18 cellular contexts compared by ENCODE assay signal in the genomic region with DNA sequence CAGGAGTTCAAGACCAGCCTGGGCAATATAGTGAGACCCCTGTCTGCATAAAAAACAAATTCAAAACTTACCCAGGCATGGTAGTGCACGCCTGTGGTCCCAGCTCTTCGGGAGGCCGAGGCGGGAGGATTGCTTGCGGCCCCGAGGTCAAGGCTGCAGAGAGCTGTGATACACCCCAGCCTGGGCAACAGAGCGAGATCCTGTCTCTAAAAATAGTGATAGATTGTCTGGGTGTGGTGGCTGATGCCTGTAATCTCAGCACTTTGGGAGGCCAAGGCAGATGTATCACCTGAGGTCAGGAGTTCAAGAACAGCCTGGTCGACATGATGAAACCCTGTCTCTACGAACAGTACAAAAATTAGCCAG. TPM values are rescaled to one million over a fixed set of nuclear protein-coding genes. Genes with fewer than 3 reads are reported as not detected.
DNase-seq lines count a peak whose midpoint lies in the region; ATAC-seq and TF ChIP-seq lines count a peak whose summit lies in the region.
"Had no signal": no experiment of that assay in that cellular context is flagged by ENCODE, and none has a peak within 500 bp of the region (broad histone marks: within the 10 kb centered on the region; RNA-seq: fewer than 3 reads in every experiment).

No MANE protein-coding gene starts in this region.

- H3K36me3 ChIP-seq in neuronal stem cell (replicated peaks in 1 of 2; ENCODE audit: control insufficient read depth in 2 of 2, insufficient read depth in 2 of 2, low read length in 2 of 2) (peaks cover 3 to 10% of the 10 kb centered on the region in 2 donors), spleen (peaks cover 0 to 37% (median 13%) of the 10 kb centered on the region in 6 donors)

- H3K23ac ChIP-seq in neuronal stem cell (ENCODE audit: low read depth, low read length, poor library complexity), result no peak overlapping the region

- H3K4me3 ChIP-seq in neuronal stem cell (ENCODE audit: low read length in 2 of 2) (no peak overlapping the region), spleen (no peak overlapping the region)
- H3K4me3 ChIP-seq: BLaER1 treated with 17β-estradiol and CSF1 and Interleukin-3, amounts not matched to agents 10 nM and 100 nM; GM23338 had no signal

- H3K27ac ChIP-seq in RWPE1, result peak overlapping the region; percentile 98
- no peak overlapping the region for H3K27ac ChIP-seq in neuronal stem cell (replicated peaks; ENCODE audit: low read length)
- H3K27ac ChIP-seq in spleen, result peak overlapping the region in 2 of 8 donors; percentile 12 to 20
- H3K27ac ChIP-seq: BLaER1 treated with 17β-estradiol and CSF1 and Interleukin-3, amounts not matched to agents 10 nM and 100 nM; KMS-11 had no signal

- H3K4ac ChIP-seq in neuronal stem cell (ENCODE audit: low read length), result no peak overlapping the region

- peaks cover 4% of the 10 kb centered on the region for H3K36me3 Mint-ChIP-seq in activated CD4-positive, alpha-beta memory T cell treated with anti-CD3 and anti-CD28 coated beads for 36 hours
- H3K36me3 Mint-ChIP-seq in activated CD4-positive, alpha-beta memory T cell treated with anti-CD3 and anti-CD28 coated beads, Interleukin-2, amount 10 ng/mL, durations not matched to agents 7 days and 5 days (ENCODE audit: low read depth), result peaks cover 9% of the 10 kb centered on the region
- no peaks in the 10 kb centered on the region for H3K36me3 Mint-ChIP-seq in endothelial cell (ENCODE audit: low read depth, unreplicated experiment)

- H3K4me1 Mint-ChIP-seq in activated CD4-positive, alpha-beta memory T cell treated with anti-CD3 and anti-CD28 coated beads for 36 hours (ENCODE audit: low read depth), result peaks cover 8% of the 10 kb centered on the region
- peaks cover 34% of the 10 kb centered on the region for H3K4me1 Mint-ChIP-seq in activated CD4-positive, alpha-beta memory T cell treated with anti-CD3 and anti-CD28 coated beads, Interleukin-2, amount 10 ng/mL, durations not matched to agents 7 days and 5 days
- peaks cover 8% of the 10 kb centered on the region for H3K4me1 Mint-ChIP-seq in endothelial cell (ENCODE audit: unreplicated experiment)

- no peak overlapping the region for H3K4me3 Mint-ChIP-seq in activated CD4-positive, alpha-beta memory T cell treated with anti-CD3 and anti-CD28 coated beads for 36 hours
- H3K4me3 Mint-ChIP-seq in activated CD4-positive, alpha-beta memory T cell treated with anti-CD3 and anti-CD28 coated beads, Interleukin-2, amount 10 ng/mL, durations not matched to agents 7 days and 5 days, result no peak overlapping the region
- H3K4me3 Mint-ChIP-seq in endothelial cell (ENCODE audit: unreplicated experiment), result no peak overlapping the region
- H3K4me3 Mint-ChIP-seq: GM23338 had no signal

- H3K4me2 ChIP-seq in neuronal stem cell (ENCODE audit: insufficient read depth, low read length, poor library complexity, severe bottlenecking), result no peak overlapping the region
- H3K4me2 ChIP-seq: BLaER1 treated with 17β-estradiol and CSF1 and Interleukin-3, amounts not matched to agents 10 nM and 100 nM; GM23338; KMS-11 had no signal

- no peak overlapping the region for H2BK120ac ChIP-seq in neuronal stem cell (ENCODE audit: low read depth, low read length)

- peak overlapping the region; percentile 65 for H3K27ac Mint-ChIP-seq in activated CD4-positive, alpha-beta memory T cell treated with anti-CD3 and anti-CD28 coated beads for 36 hours
- no peak overlapping the region for H3K27ac Mint-ChIP-seq in activated CD4-positive, alpha-beta memory T cell treated with anti-CD3 and anti-CD28 coated beads, Interleukin-2, amount 10 ng/mL, durations not matched to agents 7 days and 5 days
- peak overlapping the region; percentile 42 for H3K27ac Mint-ChIP-seq in endothelial cell (ENCODE audit: unreplicated experiment)
- H3K27ac Mint-ChIP-seq: GM23338 had no signal

- no peak overlapping the region for H2AK5ac ChIP-seq in neuronal stem cell (ENCODE audit: low read depth, low read length)

- WGBS in neuronal stem cell (ENCODE audit: extremely low coverage in 2 of 2, insufficient read length in 2 of 2, insufficient replicate concordance in 1 of 2), 2 donors, result no CpG with 5 or more reads among the region's 9 CpGs
- WGBS in spleen, 5 donors, result 84 to 88% (median 86%) methylated on average over 9 of the region's 9 CpGs

- no peak for DNase-seq in activated CD4-positive, alpha-beta memory T cell treated with anti-CD3 and anti-CD28 coated beads for 36 hours
- no peak for DNase-seq in activated CD4-positive, alpha-beta memory T cell treated with anti-CD3 and anti-CD28 coated beads, Interleukin-2, amount 10 ng/mL, durations not matched to agents 7 days and 5 days
- no peak for DNase-seq in RWPE1 (ENCODE audit: low spot score)
- DNase-seq in endothelial cell (ENCODE audit: low spot score), result no peak
- DNase-seq in neuronal stem cell (ENCODE audit: low spot score), result no peak
- no peak for DNase-seq in spleen
- DNase-seq: DMS79 treated with DMSO at 0.1 percent for 48 hours, NCI-H1436 treated with DMSO at 0.1 percent for 48 hours, NCI-H2081, NCI-H510A treated with DMSO at 0.1 percent for 48 hours, NCI-H82 had no signal

- peak overlapping the region; percentile 12 for H3K9ac ChIP-seq in neuronal stem cell (ENCODE audit: low read depth, low read length, poor library complexity)
- H3K9ac ChIP-seq: BLaER1 treated with 17β-estradiol and CSF1 and Interleukin-3, amounts not matched to agents 10 nM and 100 nM; KMS-11 had no signal

- no peak overlapping the region for H2BK5ac ChIP-seq in neuronal stem cell (ENCODE audit: low read length)

- H3K18ac ChIP-seq in neuronal stem cell (ENCODE audit: low read length), result no peak overlapping the region

- H2BK15ac ChIP-seq in neuronal stem cell (ENCODE audit: low read length), result no peak overlapping the region

- CTCF ChIA-PET in activated CD4-positive, alpha-beta memory T cell treated with anti-CD3 and anti-CD28 coated beads for 36 hours (lab: Charles Lee), result interaction anchor here (1.1 kb wide), 1 partner anchor 9 kb away, joined by 3 read pairs; no protein-coding TSS in a partner anchor
- CTCF ChIA-PET in activated CD4-positive, alpha-beta memory T cell treated with anti-CD3 and anti-CD28 coated beads, Interleukin-2, amount 10 ng/mL, durations not matched to agents 7 days and 5 days (lab: Charles Lee), result no interaction called here
- CTCF ChIA-PET in RWPE1 (lab: Yijun Ruan, JAX), result no interaction called here

- intact Hi-C loops in activated CD4-positive, alpha-beta memory T cell treated with anti-CD3 and anti-CD28 coated beads for 36 hours (cut with micrococcal nuclease), result no loop called here
- intact Hi-C loops in spleen (cut with DNase I; ENCODE audit: low total_unique reads), result no loop called here

- H3K14ac ChIP-seq in neuronal stem cell (ENCODE audit: low read length), result no peak overlapping the region

- no peaks in the 10 kb centered on the region for H3K27me3 Mint-ChIP-seq in activated CD4-positive, alpha-beta memory T cell treated with anti-CD3 and anti-CD28 coated beads for 36 hours
- no peaks in the 10 kb centered on the region for H3K27me3 Mint-ChIP-seq in activated CD4-positive, alpha-beta memory T cell treated with anti-CD3 and anti-CD28 coated beads, Interleukin-2, amount 10 ng/mL, durations not matched to agents 7 days and 5 days
- peaks cover 9% of the 10 kb centered on the region for H3K27me3 Mint-ChIP-seq in endothelial cell (ENCODE audit: unreplicated experiment)

- H4K8ac ChIP-seq in neuronal stem cell (ENCODE audit: low read depth, low read length), result no peak overlapping the region

- H3K9me3 ChIP-seq in neuronal stem cell (replicated peaks in 1 of 2; ENCODE audit: control insufficient read depth in 2 of 2, insufficient read depth in 1 of 2, low read depth in 1 of 2, low read length in 2 of 2), result peaks cover 0 to 2% of the 10 kb centered on the region in 2 donors
- H3K9me3 ChIP-seq in spleen, result no peaks in the 10 kb centered on the region
- H3K9me3 ChIP-seq: BLaER1 treated with 17β-estradiol and CSF1 and Interleukin-3, amounts not matched to agents 10 nM and 100 nM had no signal

- H3K27me3 ChIP-seq in neuronal stem cell (ENCODE audit: control insufficient read depth in 3 of 3, insufficient read depth in 3 of 3, low read depth in 1 of 3, low read length in 3 of 3) (peaks cover 0 to 6% (median 3%) of the 10 kb centered on the region in 3 experiments), spleen (replicated peaks in 1 of 7) (no peaks in the 10 kb centered on the region)
- H3K27me3 ChIP-seq: BLaER1 treated with 17β-estradiol and CSF1 and Interleukin-3, amounts not matched to agents 10 nM and 100 nM had no signal

- H3K9me3 Mint-ChIP-seq in activated CD4-positive, alpha-beta memory T cell treated with anti-CD3 and anti-CD28 coated beads for 36 hours, result no peaks in the 10 kb centered on the region
- no peaks in the 10 kb centered on the region for H3K9me3 Mint-ChIP-seq in activated CD4-positive, alpha-beta memory T cell treated with anti-CD3 and anti-CD28 coated beads, Interleukin-2, amount 10 ng/mL, durations not matched to agents 7 days and 5 days
- H3K9me3 Mint-ChIP-seq in endothelial cell (ENCODE audit: unreplicated experiment), result no peaks in the 10 kb centered on the region
- H3K9me3 Mint-ChIP-seq: GM23338 had no signal

- no peak for TF ChIP-seq POLR2A in spleen (IDR thresholded peaks at IDR 0.05)

- ATAC-seq in GM18858 (IDR thresholded peaks at IDR 0.05; ENCODE audit: unreplicated experiment) (no peak), GM18519 (IDR thresholded peaks at IDR 0.05; ENCODE audit: low FRiP score, unreplicated experiment) (no peak)
- ATAC-seq: GM23338, HCT116, Right ventricle myocardium inferior had no signal

- H3K4me1 ChIP-seq in neuronal stem cell (ENCODE audit: control insufficient read depth in 2 of 2, insufficient read depth in 1 of 2, low read depth in 1 of 2, low read length in 2 of 2) (peaks cover 3 to 8% of the 10 kb centered on the region in 2 donors), spleen (peaks cover 18 to 70% (median 36%) of the 10 kb centered on the region in 6 donors)

- no peak overlapping the region for H4K91ac ChIP-seq in neuronal stem cell (ENCODE audit: low read depth, low read length, poor library complexity)

- peaks cover 13% of the 10 kb centered on the region for H3K79me1 ChIP-seq in neuronal stem cell (ENCODE audit: low read depth, low read length)

- POLR2A ChIA-PET in activated CD4-positive, alpha-beta memory T cell treated with anti-CD3 and anti-CD28 coated beads for 36 hours (lab: Charles Lee), result no interaction called here
- POLR2A ChIA-PET in activated CD4-positive, alpha-beta memory T cell treated with anti-CD3 and anti-CD28 coated beads, Interleukin-2, amount 10 ng/mL, durations not matched to agents 7 days and 5 days (lab: Charles Lee), result interaction anchor here (1.6 to 4.8 kb wide), 3 partner anchors 8 to 29 kb away, joined by 8 to 40 read pairs (median 8); partner anchors contain the start of gene ABHD17A
- POLR2A ChIA-PET in RWPE1 (lab: Yijun Ruan, JAX; ENCODE audit: low non-redundant PET), result no interaction called here

- TF ChIP-seq CTCF in RWPE1 (conservative IDR thresholded peaks at IDR 0.05; ENCODE audit: low read depth) (no peak), endothelial cell (IDR thresholded peaks at IDR 0.05; ENCODE audit: unreplicated experiment) (no peak), spleen (IDR thresholded peaks at IDR 0.05 in 8 of 11, conservative IDR thresholded peaks at IDR 0.05 in 3 of 11) (no peak)

- H2BK12ac ChIP-seq in neuronal stem cell (ENCODE audit: low read length), result no peak overlapping the region

- H2AFZ ChIP-seq in neuronal stem cell (ENCODE audit: low read length), result no peak overlapping the region
- H2AFZ ChIP-seq: GM23338 had no signal

RNA-seq across cellular contexts. Expression of gene KLF16, which starts 4.0 kb away (rescaled TPM):
- 10 to 100 TPM; 23.3 to 24.2 TPM for total RNA-seq in activated CD4-positive, alpha-beta memory T cell treated with anti-CD3 and anti-CD28 coated beads for 36 hours
- total RNA-seq in activated CD4-positive, alpha-beta memory T cell treated with anti-CD3 and anti-CD28 coated beads, Interleukin-2, amount 10 ng/mL, durations not matched to agents 7 days and 5 days, result 10 to 100 TPM; 24.6 to 25.7 TPM
- total RNA-seq in endothelial cell (ENCODE audit: unreplicated experiment) (19.9 TPM), spleen (10 to 100 TPM; 12.9 to 39.0 (median 29.5) TPM)
- polyA plus RNA-seq in neuronal stem cell (2013, experiment 1 of 2), result 12.8 TPM
- 12.5 TPM for polyA plus RNA-seq in neuronal stem cell (2013, experiment 2 of 2)
- polyA plus RNA-seq in spleen, result 10 to 100 TPM in 1 of 3 donors, 1 to 10 TPM in 2; 7.1 to 19.5 (median 8.1) TPM

RNA-seq across cellular contexts. Expression of gene ABHD17A, which starts 18.0 kb away (rescaled TPM):
- total RNA-seq in activated CD4-positive, alpha-beta memory T cell treated with anti-CD3 and anti-CD28 coated beads for 36 hours, result 100 to 1,000 TPM; 108 to 110 TPM
- total RNA-seq in activated CD4-positive, alpha-beta memory T cell treated with anti-CD3 and anti-CD28 coated beads, Interleukin-2, amount 10 ng/mL, durations not matched to agents 7 days and 5 days, result 100 to 1,000 TPM; 255 to 259 TPM
- total RNA-seq in endothelial cell (ENCODE audit: unreplicated experiment) (283 TPM), spleen (100 to 1,000 TPM in 2 of 7 donors, 10 to 100 TPM in 5; 73.4 to 104 (median 83.0) TPM)
- 44.4 TPM for polyA plus RNA-seq in neuronal stem cell (2013, experiment 1 of 2)
- 44.1 TPM for polyA plus RNA-seq in neuronal stem cell (2013, experiment 2 of 2)
- 100 to 1,000 TPM in 1 of 3 donors, 10 to 100 TPM in 2; 80.4 to 107 (median 88.1) TPM for polyA plus RNA-seq in spleen

RNA-seq across cellular contexts. Expression of gene REXO1, which starts 19.1 kb away (rescaled TPM):
- total RNA-seq in activated CD4-positive, alpha-beta memory T cell treated with anti-CD3 and anti-CD28 coated beads for 36 hours, result 10 to 100 TPM; 41.9 to 45.3 TPM
- total RNA-seq in activated CD4-positive, alpha-beta memory T cell treated with anti-CD3 and anti-CD28 coated beads, Interleukin-2, amount 10 ng/mL, durations not matched to agents 7 days and 5 days, result 10 to 100 TPM; 46.5 to 47.5 TPM
- total RNA-seq in endothelial cell (ENCODE audit: unreplicated experiment) (48.1 TPM), spleen (10 to 100 TPM; 35.7 to 88.1 (median 59.2) TPM)
- 15.0 TPM for polyA plus RNA-seq in neuronal stem cell (2013, experiment 1 of 2)
- polyA plus RNA-seq in neuronal stem cell (2013, experiment 2 of 2), result 16.5 TPM
- polyA plus RNA-seq in spleen, result 10 to 100 TPM; 13.4 to 52.3 (median 27.4) TPM

RNA-seq across cellular contexts. Expression of gene ADAT3, which starts 37.9 kb away (rescaled TPM):
- 1 to 10 TPM; 5.7 to 5.8 TPM for total RNA-seq in activated CD4-positive, alpha-beta memory T cell treated with anti-CD3 and anti-CD28 coated beads for 36 hours
- total RNA-seq in activated CD4-positive, alpha-beta memory T cell treated with anti-CD3 and anti-CD28 coated beads, Interleukin-2, amount 10 ng/mL, durations not matched to agents 7 days and 5 days, result 10 to 100 TPM; 13.3 to 15.5 TPM
- total RNA-seq in endothelial cell (ENCODE audit: unreplicated experiment) (10.5 TPM), spleen (10 to 100 TPM in 2 of 7 donors, 1 to 10 TPM in 5; 6.4 to 11.0 (median 8.3) TPM)
- 4.4 TPM for polyA plus RNA-seq in neuronal stem cell (2013, experiment 1 of 2)
- 3.8 TPM for polyA plus RNA-seq in neuronal stem cell (2013, experiment 2 of 2)
- polyA plus RNA-seq in spleen, result 1 to 10 TPM; 3.2 to 9.4 (median 4.0) TPM

RNA-seq across cellular contexts. Expression of gene SCAMP4, which starts 37.9 kb away (rescaled TPM):
- 10 to 100 TPM; 24.2 to 28.4 TPM for total RNA-seq in activated CD4-positive, alpha-beta memory T cell treated with anti-CD3 and anti-CD28 coated beads for 36 hours
- total RNA-seq in activated CD4-positive, alpha-beta memory T cell treated with anti-CD3 and anti-CD28 coated beads, Interleukin-2, amount 10 ng/mL, durations not matched to agents 7 days and 5 days, result 10 to 100 TPM; 36.5 to 39.7 TPM
- 71.8 TPM for total RNA-seq in endothelial cell (ENCODE audit: unreplicated experiment)
- 49.3 TPM for polyA plus RNA-seq in neuronal stem cell (2013, experiment 1 of 2)
- 49.1 TPM for polyA plus RNA-seq in neuronal stem cell (2013, experiment 2 of 2)
- 10 to 100 TPM; 45.4 to 92.2 (median 53.6) TPM for total RNA-seq in spleen
- 10 to 100 TPM; 13.0 to 29.9 (median 17.9) TPM for polyA plus RNA-seq in spleen
